ENCODE assay signal across 24 cellular contexts in the genomic region with DNA sequence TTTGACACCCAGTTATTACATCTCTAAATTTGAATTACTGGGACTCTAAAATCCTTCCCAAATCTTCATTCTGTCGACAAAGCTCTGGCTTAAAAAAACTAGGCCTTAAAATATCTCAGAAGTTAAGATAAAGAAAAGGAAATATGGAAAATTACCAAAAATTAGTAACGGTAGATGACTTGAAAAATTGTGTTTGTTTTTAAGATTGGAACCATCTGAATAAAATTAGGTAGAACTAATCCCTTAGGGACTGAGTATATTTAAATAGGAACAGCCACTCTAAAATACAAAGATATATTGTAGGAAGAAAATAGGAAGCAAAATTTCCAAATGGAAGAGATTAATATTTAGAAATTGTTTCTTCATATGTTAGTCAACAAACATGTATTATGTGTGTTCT.
"Had no signal": no experiment of that assay in that cellular context is flagged by ENCODE, and none has a peak within 500 bp of the region (broad histone marks: within the 10 kb centered on the region; RNA-seq: fewer than 3 reads in every experiment).

No MANE protein-coding gene starts in this region.

- H3K9me3 ChIP-seq: ovary, psoas muscle, right lobe of liver, sigmoid colon, stomach, thoracic aorta, thyroid gland, tibial nerve, upper lobe of left lung, vagina had no signal

- H3K4me3 ChIP-seq: neural progenitor cell, ovary, psoas muscle, right lobe of liver, sigmoid colon, stomach, thoracic aorta, thyroid gland, tibial nerve, upper lobe of left lung, vagina had no signal

- DNase-seq: natural killer cell; occipital lobe; ovary; posterior cingulate gyrus; psoas muscle; right cardiac atrium; right lobe of liver; sigmoid colon; small intestine; stimulated activated CD4-positive, alpha-beta T cell treated with anti-CD3 and anti-CD28 coated beads, Interleukin-15, amount 100 ng/mL, for 24 hours; stimulated activated CD4-positive, alpha-beta T cell treated with anti-CD3 and anti-CD28 coated beads, Interleukin-2, amount 100 ng/mL, for 24 hours; stimulated activated CD4-positive, alpha-beta T cell treated with anti-CD3 and anti-CD28 coated beads, Interleukin-2, amount 100 ng/mL, for 48 hours; stimulated activated CD4-positive, alpha-beta T cell treated with anti-CD3 and anti-CD28 coated beads, Interleukin-4, amount 100 ng/mL, for 24 hours; stimulated activated naive B cell treated with anti-CD40 and anti-IgM and Interleukin-4, amounts not matched to agents 10 μg/mL and 1 μg/mL and 100 μg/mL, for 72 hours; stimulated activated naive CD4-positive, alpha-beta T cell treated with Interleukin-2 at 50 U/mL for 16 hours; stomach; thyroid gland; trophoblast cell; upper lobe of left lung had no signal

- H3K4me1 ChIP-seq: neural progenitor cell, parathyroid adenoma, psoas muscle, right lobe of liver, sigmoid colon, stomach, thyroid gland, tibial nerve, upper lobe of left lung, vagina had no signal

- H3K9ac ChIP-seq: neural progenitor cell, parathyroid adenoma had no signal

- H3K27me3 ChIP-seq: neural progenitor cell, ovary, right lobe of liver, sigmoid colon, stomach, thyroid gland, tibial nerve, upper lobe of left lung, vagina had no signal

- H3K36me3 ChIP-seq: neural progenitor cell, ovary, right lobe of liver, sigmoid colon, stomach, thoracic aorta, thyroid gland, tibial nerve, upper lobe of left lung, vagina had no signal

- H3K27ac ChIP-seq: neural progenitor cell, ovary, parathyroid adenoma, psoas muscle, right lobe of liver, sigmoid colon, stomach, thoracic aorta, thyroid gland, tibial nerve, upper lobe of left lung, vagina had no signal
